ENCODE assay signal across 8 cellular contexts in the genomic region with DNA sequence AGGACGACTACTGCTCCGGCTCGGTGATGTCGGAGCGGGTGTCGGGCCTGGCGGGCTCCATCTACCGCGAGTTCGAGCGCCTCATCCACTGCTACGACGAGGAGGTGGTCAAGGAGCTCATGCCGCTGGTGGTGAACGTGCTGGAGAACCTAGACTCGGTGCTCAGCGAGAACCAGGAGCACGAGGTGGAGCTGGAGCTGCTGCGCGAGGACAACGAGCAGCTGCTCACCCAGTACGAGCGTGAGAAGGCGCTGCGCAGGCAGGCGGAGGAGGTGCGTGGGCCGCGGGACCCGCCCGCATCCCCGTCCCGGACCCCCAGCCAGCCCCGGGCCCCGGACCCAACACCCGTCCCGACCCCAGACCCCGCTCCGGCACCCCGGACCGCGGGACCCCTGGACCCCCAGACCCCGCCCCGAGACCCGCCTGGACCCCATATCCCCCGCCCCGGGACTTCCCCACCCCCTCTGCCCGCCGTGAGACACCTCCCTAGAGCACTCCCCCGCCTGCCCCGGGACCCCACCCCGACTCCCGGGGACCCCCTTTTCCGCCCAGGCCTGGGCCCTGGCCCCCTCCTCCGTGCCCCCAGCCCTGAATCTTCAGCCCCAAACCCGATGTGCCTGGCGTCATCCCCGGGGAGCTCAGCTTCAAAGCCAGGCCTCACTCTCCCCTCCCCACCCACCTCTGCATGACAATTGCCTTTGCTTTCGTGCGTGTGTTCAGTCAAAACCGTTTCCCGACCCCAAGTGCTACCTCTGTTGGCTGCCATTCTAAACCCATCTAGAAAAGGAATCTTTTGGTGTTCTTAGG. TPM values are rescaled to one million over a fixed set of nuclear protein-coding genes. Genes with fewer than 3 reads are reported as not detected.
DNase-seq lines count a peak whose midpoint lies in the region; ATAC-seq and TF ChIP-seq lines count a peak whose summit lies in the region.

No MANE protein-coding gene starts in this region.

- DNase-seq in CD1c-positive myeloid dendritic cell (ENCODE audit: extremely low spot score): peak; percentile 15
- peak; percentile 52 for DNase-seq in HuH-7.5 (ENCODE audit: low spot score)
- DNase-seq in activated CD4-positive, alpha-beta memory T cell treated with anti-CD3 and anti-CD28 coated beads, Interleukin-2, amount 10 ng/mL, durations not matched to agents 7 days and 5 days: peak; percentile 45
- DNase-seq in endodermal cell: peak; percentile 59
- peak in 1 of 2 donors; percentile 70 for DNase-seq in suprapubic skin (ENCODE audit: low spot score in 2 of 2)
- no peak for DNase-seq in Ammon's horn (ENCODE audit: low spot score)

- H3K36me3 Mint-ChIP-seq in activated CD4-positive, alpha-beta memory T cell treated with anti-CD3 and anti-CD28 coated beads, Interleukin-2, amount 10 ng/mL, durations not matched to agents 7 days and 5 days (ENCODE audit: low read depth): peaks cover 27% of the 10 kb centered on the region
- peaks cover 19% of the 10 kb centered on the region for H3K36me3 Mint-ChIP-seq in endodermal cell (ENCODE audit: low read depth)

- H3K9me3 ChIP-seq in endodermal cell (ENCODE audit: control insufficient read depth, low read length) (no peaks in the 10 kb centered on the region), muscle layer of duodenum (ENCODE audit: control insufficient read depth in 1 of 2, low read length in 2 of 2) (no peaks in the 10 kb centered on the region), suprapubic skin (no peaks in the 10 kb centered on the region)

- peak overlapping the region; percentile 74 for H3K9ac ChIP-seq in endodermal cell (ENCODE audit: extremely low read depth, low read length, poor library complexity, severe bottlenecking)

- H3K27ac ChIP-seq in endodermal cell (ENCODE audit: low read depth, low read length) (peak overlapping the region; percentile 72), muscle layer of duodenum (ENCODE audit: low read length) (peak overlapping the region; percentile 85), suprapubic skin (peak overlapping the region; percentile 90)

- H3K9me3 Mint-ChIP-seq in activated CD4-positive, alpha-beta memory T cell treated with anti-CD3 and anti-CD28 coated beads, Interleukin-2, amount 10 ng/mL, durations not matched to agents 7 days and 5 days: no peaks in the 10 kb centered on the region
- no peaks in the 10 kb centered on the region for H3K9me3 Mint-ChIP-seq in endodermal cell

- no peak for TF ChIP-seq CTCF in endodermal cell (conservative IDR thresholded peaks at IDR 0.05)
- no peak for TF ChIP-seq CTCF in suprapubic skin (IDR thresholded peaks at IDR 0.05)

- no peaks in the 10 kb centered on the region for H3K27me3 Mint-ChIP-seq in activated CD4-positive, alpha-beta memory T cell treated with anti-CD3 and anti-CD28 coated beads, Interleukin-2, amount 10 ng/mL, durations not matched to agents 7 days and 5 days
- H3K27me3 Mint-ChIP-seq in endodermal cell (ENCODE audit: insufficient read depth): no peaks in the 10 kb centered on the region

- peak; percentile 24 for ATAC-seq in GM21390 (IDR thresholded peaks at IDR 0.05; ENCODE audit: unreplicated experiment)

- peak overlapping the region; percentile 98 for H3K4me3 Mint-ChIP-seq in activated CD4-positive, alpha-beta memory T cell treated with anti-CD3 and anti-CD28 coated beads, Interleukin-2, amount 10 ng/mL, durations not matched to agents 7 days and 5 days
- peak overlapping the region; percentile 86 for H3K4me3 Mint-ChIP-seq in endodermal cell

- TF ChIP-seq POLR2A in suprapubic skin (IDR thresholded peaks at IDR 0.05): no peak

- H3K4me3 ChIP-seq in endodermal cell (ENCODE audit: low read length): peak overlapping the region; percentile 89
- peak overlapping the region; percentile 83 to 84 for H3K4me3 ChIP-seq in muscle layer of duodenum (ENCODE audit: low read depth in 1 of 2, low read length in 2 of 2)
- peak overlapping the region; percentile 90 for H3K4me3 ChIP-seq in suprapubic skin

- TF ChIP-seq EP300 in suprapubic skin (IDR thresholded peaks at IDR 0.05): no peak

- H3K27ac Mint-ChIP-seq in activated CD4-positive, alpha-beta memory T cell treated with anti-CD3 and anti-CD28 coated beads, Interleukin-2, amount 10 ng/mL, durations not matched to agents 7 days and 5 days: peak overlapping the region; percentile 83
- H3K27ac Mint-ChIP-seq in endodermal cell: peak overlapping the region; percentile 84

- CTCF ChIA-PET in activated CD4-positive, alpha-beta memory T cell treated with anti-CD3 and anti-CD28 coated beads, Interleukin-2, amount 10 ng/mL, durations not matched to agents 7 days and 5 days (lab: Charles Lee): interaction anchor here (0.5 to 4.0 kb wide), 30 partner anchors 8 to 1473 kb away, joined by 3 to 37 read pairs (median 5); partner anchors contain the start of genes CRAMP1, EME2, FAHD1 and HAGH

- WGBS in endodermal cell (ENCODE audit: insufficient coverage in 1 of 2, insufficient read length in 1 of 2), 2 experiments: 1 to 2% methylated on average over 19 to 53 of the region's 62 CpGs
- 3% methylated on average over 15 of the region's 62 CpGs for WGBS in suprapubic skin

- H3K4me1 ChIP-seq in endodermal cell (ENCODE audit: control insufficient read depth, insufficient read depth, low read length): no peaks in the 10 kb centered on the region
- H3K4me1 ChIP-seq in muscle layer of duodenum (ENCODE audit: control insufficient read depth in 1 of 2, insufficient read depth in 2 of 2, low read length in 2 of 2): peaks cover 7 to 24% of the 10 kb centered on the region in 2 donors
- H3K4me1 ChIP-seq in suprapubic skin: peaks cover 38% of the 10 kb centered on the region

- POLR2A ChIA-PET in activated CD4-positive, alpha-beta memory T cell treated with anti-CD3 and anti-CD28 coated beads, Interleukin-2, amount 10 ng/mL, durations not matched to agents 7 days and 5 days (lab: Charles Lee): interaction anchor here (0.7 to 6.0 kb wide), 27 partner anchors 9 to 397 kb away, joined by 3 to 49 read pairs (median 4); partner anchors contain the start of genes CRAMP1, EME2, FAHD1 and HAGH

- H3K4me1 Mint-ChIP-seq in activated CD4-positive, alpha-beta memory T cell treated with anti-CD3 and anti-CD28 coated beads, Interleukin-2, amount 10 ng/mL, durations not matched to agents 7 days and 5 days: peaks cover 29% of the 10 kb centered on the region
- peaks cover 10% of the 10 kb centered on the region for H3K4me1 Mint-ChIP-seq in endodermal cell

- no peaks in the 10 kb centered on the region for H3K27me3 ChIP-seq in endodermal cell (ENCODE audit: control insufficient read depth, insufficient read depth, low read length, poor library complexity, severe bottlenecking)
- H3K27me3 ChIP-seq in muscle layer of duodenum (ENCODE audit: low read depth, low read length): no peaks in the 10 kb centered on the region
- no peaks in the 10 kb centered on the region for H3K27me3 ChIP-seq in suprapubic skin

- H3K36me3 ChIP-seq in endodermal cell (ENCODE audit: control insufficient read depth, insufficient read depth, low read length) (peaks cover 26% of the 10 kb centered on the region), muscle layer of duodenum (ENCODE audit: control insufficient read depth in 1 of 2, insufficient read depth in 2 of 2, low read length in 2 of 2) (peaks cover 7 to 8% of the 10 kb centered on the region in 2 donors), suprapubic skin (peaks cover 3% of the 10 kb centered on the region)

RNA-seq across cellular contexts. Expression of gene MAPK8IP3, which starts 0.6 kb away (rescaled TPM):
- total RNA-seq in activated CD4-positive, alpha-beta memory T cell treated with anti-CD3 and anti-CD28 coated beads, Interleukin-2, amount 10 ng/mL, durations not matched to agents 7 days and 5 days: 10 to 100 TPM; 93.4 to 96.8 TPM
- total RNA-seq in endodermal cell (10 to 100 TPM; 76.0 to 84.0 TPM), suprapubic skin (100 to 1,000 TPM in 1 of 4 donors, 10 to 100 TPM in 3; 56.0 to 206 (median 82.1) TPM)
- polyA plus RNA-seq in endodermal cell (2013, experiment 1 of 2): 72.9 TPM
- 64.3 TPM for polyA plus RNA-seq in endodermal cell (2013, experiment 2 of 2)

RNA-seq across cellular contexts. Expression of gene JPT2, which starts 28.5 kb away (rescaled TPM):
- total RNA-seq in activated CD4-positive, alpha-beta memory T cell treated with anti-CD3 and anti-CD28 coated beads, Interleukin-2, amount 10 ng/mL, durations not matched to agents 7 days and 5 days: 10 to 100 TPM; 44.9 to 48.9 TPM
- total RNA-seq in endodermal cell (100 to 1,000 TPM; 161 to 168 TPM), suprapubic skin (10 to 100 TPM; 22.6 to 59.2 (median 35.0) TPM)
- polyA plus RNA-seq in endodermal cell (2013, experiment 1 of 2): 154 TPM
- polyA plus RNA-seq in endodermal cell (2013, experiment 2 of 2): 159 TPM
